Comparison of ENCODE assay signal across 9 cellular contexts in genomic region chr1:16644179-16645043, GRCh38. TPM values are rescaled to one million over a fixed set of nuclear protein-coding genes. Genes with fewer than 3 reads are reported as not detected.
A peak's percentile ranks its signal among the peaks of the same experiment; 100 is the strongest.
DNase-seq lines count a peak whose midpoint lies in the region; ATAC-seq and TF ChIP-seq lines count a peak whose summit lies in the region.
"Had no signal": no experiment of that assay in that cellular context is flagged by ENCODE, and none has a peak within 500 bp of the region (broad histone marks: within the 10 kb centered on the region; RNA-seq: fewer than 3 reads in every experiment).

No MANE protein-coding gene starts in this region.

- H3K27me3 Mint-ChIP-seq in chondrocyte (ENCODE audit: low read depth): no peaks in the 10 kb centered on the region
- H3K27me3 Mint-ChIP-seq: activated naive CD4-positive, alpha-beta T cell treated with anti-CD3 and anti-CD28 coated beads, Interleukin-2, amount 50 U/mL, for 24 hours had no signal

- TF ChIP-seq CTCF in chondrocyte (IDR thresholded peaks at IDR 0.05): peak; percentile 79

- H3K9me3 Mint-ChIP-seq in chondrocyte (ENCODE audit: low read depth): no peaks in the 10 kb centered on the region
- H3K9me3 Mint-ChIP-seq: activated naive CD4-positive, alpha-beta T cell treated with anti-CD3 and anti-CD28 coated beads, Interleukin-2, amount 50 U/mL, for 24 hours had no signal

- peak; percentile 78 for ATAC-seq in HG03354 (IDR thresholded peaks at IDR 0.05; ENCODE audit: poor library complexity, severe bottlenecking, unreplicated experiment)
- peak; percentile 82 to 86 for ATAC-seq in activated CD4-positive, CD25-positive, alpha-beta regulatory T cell treated with anti-CD3 and anti-CD28 coated beads, Interleukin-2, amount 50 U/mL, for 24 hours

- no peaks in the 10 kb centered on the region for H3K36me3 Mint-ChIP-seq in chondrocyte (ENCODE audit: low read depth)
- H3K36me3 Mint-ChIP-seq: activated naive CD4-positive, alpha-beta T cell treated with anti-CD3 and anti-CD28 coated beads, Interleukin-2, amount 50 U/mL, for 24 hours had no signal

- H3K4me1 Mint-ChIP-seq in chondrocyte (ENCODE audit: low read depth): no peaks in the 10 kb centered on the region
- H3K4me1 Mint-ChIP-seq: activated naive CD4-positive, alpha-beta T cell treated with anti-CD3 and anti-CD28 coated beads, Interleukin-2, amount 50 U/mL, for 24 hours had no signal

- no peak overlapping the region for H3K27ac Mint-ChIP-seq in chondrocyte (ENCODE audit: unreplicated experiment)
- H3K27ac Mint-ChIP-seq: activated naive CD4-positive, alpha-beta T cell treated with anti-CD3 and anti-CD28 coated beads, Interleukin-2, amount 50 U/mL, for 24 hours had no signal

- no peak overlapping the region for H3K4me3 Mint-ChIP-seq in chondrocyte (ENCODE audit: unreplicated experiment)
- H3K4me3 Mint-ChIP-seq: activated naive CD4-positive, alpha-beta T cell treated with anti-CD3 and anti-CD28 coated beads, Interleukin-2, amount 50 U/mL, for 24 hours had no signal

- TF ChIP-seq POLR2A in GM19099 (IDR thresholded peaks at IDR 0.05; ENCODE audit: extremely low read depth, insufficient read length, low read depth): peak; percentile 95

- DNase-seq in Ammon's horn (ENCODE audit: low spot score): peak; percentile 97
- peak; percentile 98 for DNase-seq in NCI-H345 treated with DMSO at 0.1 percent for 48 hours (lab: John Stamatoyannopoulos, UW; ENCODE audit: unreplicated experiment)
- DNase-seq in chondrocyte (ENCODE audit: low spot score): peak; percentile 100
- peak; percentile 97 for DNase-seq in kidney glomerular epithelial cell (lab: John Stamatoyannopoulos, UW)
- peak; percentile 100 for DNase-seq in stimulated activated CD4-positive, alpha-beta T cell treated with anti-CD3 and anti-CD28 coated beads, Interleukin-15, amount 100 ng/mL, for 24 hours

RNA-seq across cellular contexts. Expression of gene RNU1-3, which starts 22.3 kb away (rescaled TPM):
- 1,438 to 1,620 TPM (median 1,579 TPM) in 3 replicates for total RNA-seq in chondrocyte

RNA-seq across cellular contexts. Expression of gene NBPF1, which starts 31.0 kb away (rescaled TPM):
- 52.1 to 67.7 TPM (median 58.9 TPM) in 3 replicates for total RNA-seq in chondrocyte

Comparison
In these comparisons a context has a peak if more than half of its experiments do, and no peak if none do; other contexts are left out.
1. Peak in every context shown above with its lines: DNase-seq and ATAC-seq.